In the genomic region with DNA sequence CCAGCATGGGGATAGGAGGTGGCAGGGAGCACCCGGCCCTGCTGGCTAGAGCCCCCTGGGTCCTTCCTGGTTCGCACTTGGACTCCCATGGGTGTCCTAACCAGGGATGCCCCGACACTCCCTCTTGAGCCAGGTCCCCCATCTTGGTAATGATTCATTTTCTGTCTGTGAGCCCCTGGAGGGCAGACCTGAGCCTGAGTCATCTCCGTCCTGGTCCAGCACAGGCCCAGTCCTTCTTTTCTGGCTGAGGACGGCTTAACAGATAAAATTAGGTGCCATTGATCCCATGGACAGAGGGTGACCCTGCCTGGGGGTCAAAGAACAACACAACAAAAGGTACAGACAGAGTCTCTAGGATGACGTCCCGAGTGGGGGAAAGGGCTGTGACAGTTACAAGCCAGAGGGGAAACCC, we compare ENCODE assay signal across 20 cellular contexts. TPM values are rescaled to one million over a fixed set of nuclear protein-coding genes. Genes with fewer than 3 reads are reported as not detected.
A peak's percentile ranks its signal among the peaks of the same experiment; 100 is the strongest.
DNase-seq lines count a peak whose midpoint lies in the region; ATAC-seq and TF ChIP-seq lines count a peak whose summit lies in the region.
"Had no signal": no experiment of that assay in that cellular context is flagged by ENCODE, and none has a peak within 500 bp of the region (broad histone marks: within the 10 kb centered on the region; RNA-seq: fewer than 3 reads in every experiment).

No MANE protein-coding gene starts in this region.

- no peak overlapping the region for H4K8ac ChIP-seq in mesendoderm (ENCODE audit: low read depth, low read length)

- no peak overlapping the region for H3K9ac ChIP-seq in PC-3 (ENCODE audit: low read length)
- no peak overlapping the region for H3K9ac ChIP-seq in mammary epithelial cell (ENCODE audit: insufficient read depth, low read length)
- H3K9ac ChIP-seq in mesendoderm (ENCODE audit: low read length) = no peak overlapping the region

- BruUV-seq in PC-3 (replicated peaks; lab: Mats Ljungman, UMichigan) (no TSS peak), mammary epithelial cell (replicated peaks; lab: Mats Ljungman, UMichigan) (no TSS peak)

- POLR2A ChIA-PET in PC-3 (lab: Charles Lee; ENCODE audit: unreplicated experiment) = no interaction called here

- H3K27ac ChIP-seq in PC-3 (ENCODE audit: low read length) (peak overlapping the region; percentile 1; the same call in 1 of the 2 replicates), mammary epithelial cell (ENCODE audit: insufficient read depth, low read depth, low read length) (peak overlapping the region; percentile 45), mesendoderm (ENCODE audit: low read depth, low read length) (no peak overlapping the region), lower lobe of right lung (no peak overlapping the region)
- H3K27ac ChIP-seq: hepatocyte, VCaP had no signal

- H3F3A ChIP-seq in PC-3 (ENCODE audit: low read length, unreplicated experiment) = peaks cover 3% of the 10 kb centered on the region

- H2AFZ ChIP-seq in PC-3 (ENCODE audit: low read length) (no peak overlapping the region), mammary epithelial cell (ENCODE audit: low read depth, low read length) (no peak overlapping the region)
- H2AFZ ChIP-seq: hepatocyte had no signal

- H3K23ac ChIP-seq in mesendoderm (ENCODE audit: low read length) = no peak overlapping the region

- in situ Hi-C loops in mammary epithelial cell (cut with MboI; ENCODE audit: low sequenced_read_pairs in 2 of 2) = no loop called here

- H3K9me3 ChIP-seq in PC-3 (ENCODE audit: low read length) (no peaks in the 10 kb centered on the region), mammary epithelial cell (replicated peaks; ENCODE audit: insufficient read depth, low read length) (no peaks in the 10 kb centered on the region), lower lobe of right lung (no peaks in the 10 kb centered on the region)

- H3K36me3 ChIP-seq in PC-3 (ENCODE audit: low read depth, low read length) (no peaks in the 10 kb centered on the region), mammary epithelial cell (ENCODE audit: insufficient read depth, low read length) (no peaks in the 10 kb centered on the region), mesendoderm (ENCODE audit: control insufficient read depth, insufficient read depth, low read length) (no peaks in the 10 kb centered on the region), lower lobe of right lung (no peaks in the 10 kb centered on the region)

- H3K4me1 ChIP-seq in PC-3 (ENCODE audit: insufficient read depth, low read length) = peaks cover 50% of the 10 kb centered on the region
- peaks cover 60% of the 10 kb centered on the region for H3K4me1 ChIP-seq in mammary epithelial cell (ENCODE audit: insufficient read depth, low read length)
- H3K4me1 ChIP-seq in mesendoderm (ENCODE audit: control insufficient read depth, low read depth, low read length) = peaks cover 4% of the 10 kb centered on the region
- peaks cover 19% of the 10 kb centered on the region for H3K4me1 ChIP-seq in lower lobe of right lung

- no peaks in the 10 kb centered on the region for H3K79me1 ChIP-seq in mesendoderm (ENCODE audit: low read length)

- peak overlapping the region; percentile 15 for H3K56ac ChIP-seq in mesendoderm (ENCODE audit: low read length)

- H2AK5ac ChIP-seq in mesendoderm (ENCODE audit: low read length) = no peak overlapping the region

- H4K20me1 ChIP-seq in PC-3 (ENCODE audit: low read length) (no peaks in the 10 kb centered on the region), mammary epithelial cell (ENCODE audit: insufficient read depth, low read length) (no peaks in the 10 kb centered on the region)

- H3K4me2 ChIP-seq in PC-3 (ENCODE audit: low read length) = 0 out of 2 replicates have a peak overlapping the region, but pooled peaks have one; percentile 1
- peak overlapping the region; percentile 58 for H3K4me2 ChIP-seq in mammary epithelial cell (ENCODE audit: insufficient read depth, low read depth, low read length)
- H3K4me2 ChIP-seq in mesendoderm (ENCODE audit: low read length) = no peak overlapping the region
- H3K4me2 ChIP-seq: hepatocyte had no signal

- no peak overlapping the region for H2BK15ac ChIP-seq in mesendoderm (replicated peaks; ENCODE audit: low read depth)

- TF ChIP-seq CTCF in PC-3 (conservative IDR thresholded peaks at IDR 0.05; ENCODE audit: low read depth, low read length) (no peak), mammary epithelial cell (conservative IDR thresholded peaks at IDR 0.05 in 1 of 2, IDR thresholded peaks at IDR 0.05 in 1 of 2; ENCODE audit: extremely low read depth in 1 of 2, insufficient read depth in 1 of 2, low read depth in 1 of 2, low read length in 2 of 2) (no peak), lower lobe of right lung (IDR thresholded peaks at IDR 0.05) (no peak)

- CTCF ChIA-PET in PC-3 (lab: Charles Lee) (no interaction called here), mammary epithelial cell (lab: Charles Lee; ENCODE audit: low non-redundant PET) (no interaction called here)

- H3K79me2 ChIP-seq in PC-3 (ENCODE audit: low read length) (peaks cover 43% of the 10 kb centered on the region), mammary epithelial cell (ENCODE audit: insufficient read depth, low read length) (peaks cover 74% of the 10 kb centered on the region), mesendoderm (ENCODE audit: control insufficient read depth, insufficient read depth, low read length) (no peaks in the 10 kb centered on the region)

- H3K27me3 ChIP-seq in PC-3 (ENCODE audit: low read length) (no peaks in the 10 kb centered on the region), mammary epithelial cell (ENCODE audit: insufficient read depth, low read length) (no peaks in the 10 kb centered on the region), mesendoderm (ENCODE audit: insufficient read depth, low read length, poor library complexity) (no peaks in the 10 kb centered on the region), lower lobe of right lung (ENCODE audit: low read depth) (peaks cover 10% of the 10 kb centered on the region)
- H3K27me3 ChIP-seq: hepatocyte had no signal

- 0 out of 2 replicates have a peak, but pooled peaks have one; percentile 3 for ATAC-seq in PC-3
- ATAC-seq in GM19463 (IDR thresholded peaks at IDR 0.05; ENCODE audit: unreplicated experiment) = no peak
- ATAC-seq in lower lobe of right lung = no peak
- no peak for ATAC-seq in HG03432 (IDR thresholded peaks at IDR 0.05; ENCODE audit: unreplicated experiment)
- ATAC-seq: sciatic nerve had no signal

- no peak overlapping the region for H4K5ac ChIP-seq in mesendoderm (ENCODE audit: low read length)

- H3K9me2 ChIP-seq in PC-3 (replicated peaks; ENCODE audit: low read length) = no peaks in the 10 kb centered on the region

- H3K18ac ChIP-seq in mesendoderm (ENCODE audit: low read length) = no peak overlapping the region

- no peak overlapping the region for H3K4ac ChIP-seq in mesendoderm (ENCODE audit: low read depth, low read length)

- peak; percentile 66 for DNase-seq in Daoy (ENCODE audit: low read depth)
- DNase-seq in PC-3 = peak; percentile 48
- peak; percentile 54 for DNase-seq in mammary epithelial cell
- DNase-seq in mesendoderm = no peak
- no peak for DNase-seq in lower lobe of right lung
- DNase-seq in NCI-H1930 (lab: John Stamatoyannopoulos, UW) = no peak
- DNase-seq: activated CD4-positive, alpha-beta memory T cell treated with anti-CD3 and anti-CD28 coated beads, Interleukin-2, amount 10 ng/mL, durations not matched to agents 7 days and 5 days; activated naive CD8-positive, alpha-beta T cell treated with anti-CD3 and anti-CD28 coated beads, Interleukin-2, amount 10 ng/mL, durations not matched to agents 7 days and 5 days; activated T-cell treated with anti-CD3 and anti-CD28 coated beads, Interleukin-2, amount 50 U/mL, for 48 hours; caudate nucleus; effector CD8-positive, alpha-beta T cell; kidney; NCI-H2107; stimulated activated CD4-positive, alpha-beta T cell treated with anti-CD3 and anti-CD28 coated beads, Interleukin-2, amount 100 ng/mL, for 24 hours had no signal

- H2BK120ac ChIP-seq in mesendoderm (ENCODE audit: low read depth, low read length) = no peak overlapping the region

- intact Hi-C loops in PC-3 (cut with micrococcal nuclease) = no loop called here
- intact Hi-C loops in mammary epithelial cell (cut with micrococcal nuclease) = no loop called here
- intact Hi-C loops in lower lobe of right lung (cut with DNase I) = no loop called here

- dilution Hi-C loops in mammary epithelial cell (cut with HindIII; ENCODE audit: low sequenced_read_pairs) = no loop called here

- H3K4me3 ChIP-seq in PC-3 (ENCODE audit: low read length) (no peak overlapping the region), mammary epithelial cell (replicated peaks in 1 of 3; ENCODE audit: insufficient read depth in 1 of 3, low read depth in 2 of 3, low read length in 3 of 3) (no peak overlapping the region), mesendoderm (ENCODE audit: low read length) (no peak overlapping the region), lower lobe of right lung (no peak overlapping the region)
- H3K4me3 ChIP-seq: hepatocyte had no signal

- no peak overlapping the region for H2BK5ac ChIP-seq in mesendoderm (ENCODE audit: low read length)

- 83% methylated on average over 7 of the region's 7 CpGs for WGBS in mammary epithelial cell (ENCODE audit: low coverage, missing lambda C conversion rate)
- WGBS in mesendoderm (ENCODE audit: extremely low coverage, insufficient coverage, low lambda C conversion rate) = no CpG with 5 or more reads among the region's 7 CpGs

RNA-seq across cellular contexts. Expression of gene RHOD, which starts 3.5 kb away (rescaled TPM):
- total RNA-seq in Daoy (2014; rRNA removed; shearing (Covaris generic)) = not detected in 2 replicates
- total RNA-seq in PC-3 (2014; rRNA removed) (99.9 and 121 TPM in 2 replicates), mammary epithelial cell (100 to 1,000 TPM; 176 to 234 TPM), lower lobe of right lung (12.2 TPM)
- polyA plus RNA-seq in mammary epithelial cell = 246 TPM
- polyA minus RNA-seq in mammary epithelial cell = 113 TPM
- 7.9 TPM for polyA plus RNA-seq in mesendoderm (2013, experiment 1 of 2)
- polyA plus RNA-seq in mesendoderm (2013, experiment 2 of 2) = 8.5 TPM
- total RNA-seq: G401 had no signal

RNA-seq across cellular contexts. Expression of gene SYT12, which starts 37.2 kb away (rescaled TPM):
- 0.15 and 1.1 TPM in 2 replicates for total RNA-seq in Daoy (2014; rRNA removed; shearing (Covaris generic))
- 4.8 and 5.1 TPM in 2 replicates for total RNA-seq in PC-3 (2014; rRNA removed)
- 10 to 100 TPM in 1 of 2 donors, 1 to 10 TPM in 1; 1.2 to 26.3 TPM for total RNA-seq in mammary epithelial cell
- 1.1 TPM for polyA plus RNA-seq in mammary epithelial cell
- 4.0 TPM for polyA minus RNA-seq in mammary epithelial cell
- polyA plus RNA-seq in mesendoderm (2013, experiment 1 of 2) = 0.37 TPM
- 0.34 TPM for polyA plus RNA-seq in mesendoderm (2013, experiment 2 of 2)
- not detected for total RNA-seq in lower lobe of right lung
- total RNA-seq: activated CD4-positive, alpha-beta memory T cell treated with anti-CD3 and anti-CD28 coated beads, Interleukin-2, amount 10 ng/mL, durations not matched to agents 7 days and 5 days; activated naive CD8-positive, alpha-beta T cell treated with anti-CD3 and anti-CD28 coated beads, Interleukin-2, amount 10 ng/mL, durations not matched to agents 7 days and 5 days had no signal

RNA-seq across cellular contexts. Expression of gene KDM2A, which starts 58.9 kb away (rescaled TPM):
- 24.6 and 31.8 TPM in 2 replicates for total RNA-seq in Daoy (2014; rRNA removed; shearing (Covaris generic))
- total RNA-seq in PC-3 (2014; rRNA removed) (65.3 and 87.1 TPM in 2 replicates), mammary epithelial cell (10 to 100 TPM; 41.8 to 59.7 TPM), lower lobe of right lung (80.5 TPM)
- 47.1 TPM for polyA plus RNA-seq in mammary epithelial cell
- 106 TPM for polyA minus RNA-seq in mammary epithelial cell
- polyA plus RNA-seq in mesendoderm (2013, experiment 1 of 2) = 37.4 TPM
- 35.7 TPM for polyA plus RNA-seq in mesendoderm (2013, experiment 2 of 2)

Comparison
In these comparisons a context has a peak if more than half of its experiments do, and no peak if none do; other contexts are left out.
1. DNase-seq: peak in Daoy (single experiment), PC-3 (single experiment) and mammary epithelial cell (single experiment); none in mesendoderm (single experiment), lower lobe of right lung (single experiment) and NCI-H1930 (0 of 2).
2. H3K27ac ChIP-seq: peak in PC-3 (single experiment) and mammary epithelial cell (single experiment); none in mesendoderm (single experiment) and lower lobe of right lung (single experiment).
3. RNA of gene RHOD, which starts 3.5 kb away (total RNA-seq): 176 to 234 TPM in mammary epithelial cell, 99.9 to 121 TPM in PC-3 and 12.2 TPM in lower lobe of right lung (single experiment); not detected in Daoy; every median in the first group is over 10 times any median in the second.